In genomic region chr6:24802271-24803059, GRCh38 we compare ENCODE assay signal across 19 cellular contexts. TPM values are rescaled to one million over a fixed set of nuclear protein-coding genes. Genes with fewer than 3 reads are reported as not detected.
DNase-seq lines count a peak whose midpoint lies in the region; ATAC-seq and TF ChIP-seq lines count a peak whose summit lies in the region.
"Had no signal": no experiment of that assay in that cellular context is flagged by ENCODE, and none has a peak within 500 bp of the region (broad histone marks: within the 10 kb centered on the region; RNA-seq: fewer than 3 reads in every experiment).

No MANE protein-coding gene starts in this region.

- peaks cover 10% of the 10 kb centered on the region; the same call in 2 of the 3 replicates for H3K4me1 Mint-ChIP-seq in GM23338

- no peaks in the 10 kb centered on the region for H3K4me1 ChIP-seq in foreskin keratinocyte
- H3K4me1 ChIP-seq in GM23338 (ENCODE audit: insufficient read depth): 0 out of 2 replicates have a peak, but pooled peaks cover 7% of the 10 kb centered on the region
- H3K4me1 ChIP-seq: right atrium auricular region, stomach had no signal

- H3K4me2 ChIP-seq in GM23338: no peak overlapping the region

- H3K9me2 ChIP-seq in GM23338 (ENCODE audit: insufficient read depth): no peaks in the 10 kb centered on the region

- H3K4me3 Mint-ChIP-seq in GM23338: no peak overlapping the region

- H4K20me1 ChIP-seq in GM23338 (replicated peaks; ENCODE audit: insufficient read depth): no peaks in the 10 kb centered on the region

- H3K27me3 Mint-ChIP-seq in GM23338 (ENCODE audit: insufficient read depth, low read depth, poor library complexity): peaks cover 6% of the 10 kb centered on the region

- TF ChIP-seq CTCF in VCaP (conservative IDR thresholded peaks at IDR 0.05) (no peak), foreskin keratinocyte (conservative IDR thresholded peaks at IDR 0.05) (no peak), GM23338 (conservative IDR thresholded peaks at IDR 0.05; ENCODE audit: low read depth in 2 of 2) (no peak)

- no peaks in the 10 kb centered on the region for H3K9me3 Mint-ChIP-seq in GM23338

- no peaks in the 10 kb centered on the region for H3K36me3 Mint-ChIP-seq in GM23338 (ENCODE audit: low read depth)

- CTCF ChIA-PET in HEK293T (lab: Yijun Ruan, JAX): no interaction called here

- no peaks in the 10 kb centered on the region for H3F3A ChIP-seq in GM23338 (replicated peaks; ENCODE audit: low read depth)

- no peaks in the 10 kb centered on the region for H3K79me2 ChIP-seq in GM23338 (replicated peaks; ENCODE audit: insufficient read depth)

- no peaks in the 10 kb centered on the region for H3K27me3 ChIP-seq in foreskin keratinocyte
- H3K27me3 ChIP-seq in GM23338 (ENCODE audit: insufficient read depth): no peaks in the 10 kb centered on the region
- H3K27me3 ChIP-seq: right atrium auricular region, stomach had no signal

- H3K36me3 ChIP-seq in GM23338 (ENCODE audit: insufficient read depth): no peaks in the 10 kb centered on the region
- H3K36me3 ChIP-seq: right atrium auricular region had no signal

- H3K27ac ChIP-seq in VCaP (peak overlapping the region; percentile 58), foreskin keratinocyte (no peak overlapping the region), GM23338 (ENCODE audit: low read depth) (no peak overlapping the region)
- H3K27ac ChIP-seq: right atrium auricular region, stomach had no signal

- POLR2A ChIA-PET in HEK293T (lab: Yijun Ruan, JAX): no interaction called here

- DNase-seq in A172 (ENCODE audit: low spot score) (peak; percentile 33), Caki2 (ENCODE audit: low read depth) (peak; percentile 23), foreskin keratinocyte (no peak), GM23338 (ENCODE audit: low spot score) (no peak), cerebellar nuclear complex (lab: John Stamatoyannopoulos, UW) (no peak), HEK293T (ENCODE audit: extremely low spot score) (no peak)
- DNase-seq: aorta, GDM1, GOT3, kidney, NCI-H1092 treated with DMSO at 0.1 percent for 48 hours, NCI-H524, stomach had no signal

- no peak overlapping the region for H3K27ac Mint-ChIP-seq in GM23338

- no peak overlapping the region for H2AFZ ChIP-seq in GM23338

- in situ Hi-C loops in Caki2 (cut with HindIII; ENCODE audit: low pct_unique_long_range_greater_than_20kb, low sequenced_read_pairs): no loop called here

- ATAC-seq in foreskin keratinocyte (peak; percentile 35), GM23338 (no peak), GM21576 (IDR thresholded peaks at IDR 0.05; ENCODE audit: unreplicated experiment) (no peak)

- H3K4me3 ChIP-seq in GM23338: no peak overlapping the region
- H3K4me3 ChIP-seq: right atrium auricular region, stomach had no signal

TF ChIP-seq in GM23338, 12 proteins besides CTCF, POLR2A, EP300 and RAD21 (continues in another document):
- no peak for TF ChIP-seq REST (IDR thresholded peaks at IDR 0.05; ENCODE audit: unreplicated experiment)
- no peak for TF ChIP-seq NANOG (IDR thresholded peaks at IDR 0.05; ENCODE audit: borderline replicate concordance)
- TF ChIP-seq ZNF331 (CRISPR knock-in tag; IDR thresholded peaks at IDR 0.05; ENCODE audit: low read depth): no peak
- TF ChIP-seq ETS1 (IDR thresholded peaks at IDR 0.05): no peak
- no peak for TF ChIP-seq ZNF114 (CRISPR knock-in tag; IDR thresholded peaks at IDR 0.05)
- no peak for TF ChIP-seq JUNB (IDR thresholded peaks at IDR 0.05; ENCODE audit: unreplicated experiment)
- TF ChIP-seq EZH2phosphoT487 (IDR thresholded peaks at IDR 0.05; ENCODE audit: unreplicated experiment): no peak

TF ChIP-seq in HEK293T, 16 proteins besides CTCF, POLR2A, EP300 and RAD21:
- TF ChIP-seq L3MBTL2 (conservative IDR thresholded peaks at IDR 0.05): no peak
- no peak for TF ChIP-seq BHLHE40 (IDR thresholded peaks at IDR 0.05; ENCODE audit: borderline replicate concordance)
- TF ChIP-seq FOXK2 (IDR thresholded peaks at IDR 0.05): no peak
- TF ChIP-seq ARNT (IDR thresholded peaks at IDR 0.05): no peak
- no peak for TF ChIP-seq ELF4 (IDR thresholded peaks at IDR 0.05)
- no peak for TF ChIP-seq HDGF (IDR thresholded peaks at IDR 0.05; ENCODE audit: borderline replicate concordance)
- no peak for TF ChIP-seq FOXA1 (IDR thresholded peaks at IDR 0.05)
- no peak for TF ChIP-seq TARDBP (IDR thresholded peaks at IDR 0.05)
- no peak for TF ChIP-seq CTBP1 (IDR thresholded peaks at IDR 0.05; ENCODE audit: borderline replicate concordance)
- no peak for TF ChIP-seq LEF1 (IDR thresholded peaks at IDR 0.05; ENCODE audit: borderline replicate concordance)
- no peak for TF ChIP-seq PKNOX1 (IDR thresholded peaks at IDR 0.05)
- TF ChIP-seq ZNF384 (IDR thresholded peaks at IDR 0.05): no peak
- no peak for TF ChIP-seq SP1 (IDR thresholded peaks at IDR 0.05)
- no peak for TF ChIP-seq FOXM1 (IDR thresholded peaks at IDR 0.05; ENCODE audit: borderline replicate concordance)
- no peak for TF ChIP-seq NFRKB (IDR thresholded peaks at IDR 0.05)
- no peak for TF ChIP-seq SUZ12 (IDR thresholded peaks at IDR 0.05)

RNA-seq across cellular contexts. Expression of gene ARMH2, which starts 3.7 kb away (rescaled TPM):
- not detected in 2 replicates for total RNA-seq in A172 (2014; rRNA removed; shearing (Covaris generic))
- not detected in 2 replicates for total RNA-seq in Caki2 (2014; rRNA removed; shearing (Covaris generic); ENCODE audit: low replicate concordance)
- total RNA-seq in foreskin keratinocyte: not detected in 2 replicates
- polyA plus RNA-seq in foreskin keratinocyte (not detected in 2 replicates), GM23338 (2016; fragmentation: Nextera tagmentation; extraction: Ambion mirVana) (not detected in 2 replicates)
- not detected in 2 replicates for total RNA-seq in GM23338 (2014; rRNA removed; shearing (Covaris generic))
- total RNA-seq: aorta, glomerular endothelial cell, kidney, right atrium auricular region, RPMI7951, stomach had no signal
- polyA plus RNA-seq: aorta, BJ, stomach had no signal

RNA-seq across cellular contexts. Expression of gene GMNN, which starts 27.7 kb away (rescaled TPM):
- 49.7 and 65.9 TPM in 2 replicates for total RNA-seq in A172 (2014; rRNA removed; shearing (Covaris generic))
- total RNA-seq in Caki2 (2014; rRNA removed; shearing (Covaris generic); ENCODE audit: low replicate concordance): 121 and 134 TPM in 2 replicates
- 68.2 and 77.6 TPM in 2 replicates for total RNA-seq in foreskin keratinocyte
- polyA plus RNA-seq in foreskin keratinocyte: 70.6 and 86.7 TPM in 2 replicates
- 88.2 and 89.1 TPM in 2 replicates for total RNA-seq in GM23338 (2014; rRNA removed; shearing (Covaris generic))
- 183 and 202 TPM in 2 replicates for polyA plus RNA-seq in GM23338 (2016; fragmentation: Nextera tagmentation; extraction: Ambion mirVana)

Comparison
In these comparisons a context has a peak if more than half of its experiments do, and no peak if none do; other contexts are left out.
1. DNase-seq: peak in A172 (single experiment) and Caki2 (single experiment); none in foreskin keratinocyte (0 of 2), GM23338 (single experiment), cerebellar nuclear complex (0 of 2) and HEK293T (single experiment).